In genomic region chr4:173519130-173520101, GRCh38 we compare ENCODE assay signal across 11 cellular contexts. TPM values are rescaled to one million over a fixed set of nuclear protein-coding genes. Genes with fewer than 3 reads are reported as not detected.
A peak's percentile ranks its signal among the peaks of the same experiment; 100 is the strongest.
DNase-seq lines count a peak whose midpoint lies in the region; ATAC-seq, FAIRE-seq and TF ChIP-seq lines count a peak whose summit lies in the region.
"Had no signal": no experiment of that assay in that cellular context is flagged by ENCODE, and none has a peak within 500 bp of the region (broad histone marks: within the 10 kb centered on the region; RNA-seq: fewer than 3 reads in every experiment).

No MANE protein-coding gene starts in this region.

- H3K4me3 ChIP-seq in tibial artery = peak overlapping the region; percentile 40 to 42
- H3K4me3 ChIP-seq in SJCRH30 = no peak overlapping the region
- H3K4me3 ChIP-seq: pancreas had no signal

- H3K9me3 Mint-ChIP-seq in activated T-cell treated with anti-CD3 and anti-CD28 coated beads, Interleukin-2, amount 50 U/mL, for 24 hours = peaks cover 3% of the 10 kb centered on the region
- H3K9me3 Mint-ChIP-seq in activated T-cell treated with anti-CD3 and anti-CD28 coated beads, Interleukin-2, amount 50 U/mL, for 4 hours = no peaks in the 10 kb centered on the region
- H3K9me3 Mint-ChIP-seq in mesothelial cell of epicardium = no peaks in the 10 kb centered on the region

- intact Hi-C loops in tibial artery (cut with DNase I; ENCODE audit: low total_unique reads) = loop anchor here (5.0 kb wide), 1 partner anchor 147 kb away; the partner anchor contains the start of gene SAP30

- H3K27me3 Mint-ChIP-seq in activated T-cell treated with anti-CD3 and anti-CD28 coated beads, Interleukin-2, amount 50 U/mL, for 24 hours = peaks cover 98% of the 10 kb centered on the region
- H3K27me3 Mint-ChIP-seq in activated T-cell treated with anti-CD3 and anti-CD28 coated beads, Interleukin-2, amount 50 U/mL, for 4 hours (ENCODE audit: low read depth) = peaks cover 90% of the 10 kb centered on the region
- H3K27me3 Mint-ChIP-seq in mesothelial cell of epicardium (ENCODE audit: low read depth) = peaks cover 15% of the 10 kb centered on the region

- ATAC-seq in activated T-cell treated with anti-CD3 and anti-CD28 coated beads, Interleukin-2, amount 50 U/mL, for 4 hours = no peak
- no peak for ATAC-seq in HG03460 (IDR thresholded peaks at IDR 0.05; ENCODE audit: unreplicated experiment)
- ATAC-seq: pancreas had no signal

- no peak for DNase-seq in activated T-cell treated with anti-CD3 and anti-CD28 coated beads, Interleukin-2, amount 50 U/mL, for 24 hours
- DNase-seq in activated T-cell treated with anti-CD3 and anti-CD28 coated beads, Interleukin-2, amount 50 U/mL, for 4 hours = no peak
- DNase-seq in mesothelial cell of epicardium (ENCODE audit: low spot score in 2 of 2, unreplicated experiment in 2 of 2) (peak in 1 of 2 experiments; percentile 57), tibial artery (no peak), SJCRH30 (no peak), NCI-H2081 treated with DMSO at 0.1 percent for 48 hours (lab: John Stamatoyannopoulos, UW) (no peak)
- DNase-seq: activated T-cell treated with anti-CD3 and anti-CD28 coated beads, Interleukin-2, amount 50 U/mL, for 1 hour; pancreas had no signal

- H3K36me3 ChIP-seq in tibial artery (no peaks in the 10 kb centered on the region), SJCRH30 (no peaks in the 10 kb centered on the region)
- H3K36me3 ChIP-seq: pancreas had no signal

- H3K27ac ChIP-seq in tibial artery (peak overlapping the region; percentile 97 to 99), SJCRH30 (no peak overlapping the region)

- no peak overlapping the region for H3K27ac Mint-ChIP-seq in activated T-cell treated with anti-CD3 and anti-CD28 coated beads, Interleukin-2, amount 50 U/mL, for 24 hours
- H3K27ac Mint-ChIP-seq in mesothelial cell of epicardium = peak overlapping the region; percentile 97

- no peaks in the 10 kb centered on the region for H3K36me3 Mint-ChIP-seq in activated T-cell treated with anti-CD3 and anti-CD28 coated beads, Interleukin-2, amount 50 U/mL, for 24 hours (ENCODE audit: low read depth)
- no peaks in the 10 kb centered on the region for H3K36me3 Mint-ChIP-seq in activated T-cell treated with anti-CD3 and anti-CD28 coated beads, Interleukin-2, amount 50 U/mL, for 4 hours (ENCODE audit: insufficient read depth)
- no peaks in the 10 kb centered on the region for H3K36me3 Mint-ChIP-seq in mesothelial cell of epicardium

- H3K4me1 Mint-ChIP-seq in activated T-cell treated with anti-CD3 and anti-CD28 coated beads, Interleukin-2, amount 50 U/mL, for 24 hours (ENCODE audit: low read depth) = peaks cover 28% of the 10 kb centered on the region
- peaks cover 13% of the 10 kb centered on the region for H3K4me1 Mint-ChIP-seq in activated T-cell treated with anti-CD3 and anti-CD28 coated beads, Interleukin-2, amount 50 U/mL, for 4 hours (ENCODE audit: low read depth)
- peaks cover 88% of the 10 kb centered on the region for H3K4me1 Mint-ChIP-seq in mesothelial cell of epicardium

- FAIRE-seq in endometrium (lab: Jason Lieb, UNC) = peak; percentile 43
- FAIRE-seq: pancreas had no signal

- TF ChIP-seq CTCF in mesothelial cell of epicardium (IDR thresholded peaks at IDR 0.05; ENCODE audit: unreplicated experiment) (no peak), tibial artery (IDR thresholded peaks at IDR 0.05) (no peak)

- H3K27me3 ChIP-seq in tibial artery (no peaks in the 10 kb centered on the region), SJCRH30 (no peaks in the 10 kb centered on the region)

- no peaks in the 10 kb centered on the region for H3K9me3 ChIP-seq in tibial artery
- H3K9me3 ChIP-seq in SJCRH30 (replicated peaks) = no peaks in the 10 kb centered on the region
- H3K9me3 ChIP-seq: pancreas had no signal

- H3K4me3 Mint-ChIP-seq in activated T-cell treated with anti-CD3 and anti-CD28 coated beads, Interleukin-2, amount 50 U/mL, for 24 hours = peak overlapping the region; percentile 20
- H3K4me3 Mint-ChIP-seq in activated T-cell treated with anti-CD3 and anti-CD28 coated beads, Interleukin-2, amount 50 U/mL, for 4 hours = no peak overlapping the region
- H3K4me3 Mint-ChIP-seq in mesothelial cell of epicardium = peak overlapping the region; percentile 71

- H3K4me1 ChIP-seq in tibial artery = peaks cover 0 to 69% (median 32%) of the 10 kb centered on the region in 4 donors
- H3K4me1 ChIP-seq in SJCRH30 = no peaks in the 10 kb centered on the region; the same call in 1 of the 2 replicates
- H3K4me1 ChIP-seq: pancreas had no signal

RNA-seq across cellular contexts. Expression of gene HAND2, which starts 10.6 kb away (rescaled TPM):
- not detected for total RNA-seq in activated T-cell treated with anti-CD3 and anti-CD28 coated beads, Interleukin-2, amount 50 U/mL, for 4 hours
- 32.8 to 34.3 TPM (median 33.3 TPM) in 3 replicates for total RNA-seq in mesothelial cell of epicardium
- total RNA-seq in SJCRH30 (2014; rRNA removed; shearing (Covaris generic)) = 2.3 and 3.4 TPM in 2 replicates
- total RNA-seq: temporal lobe had no signal
